1 cellular context compared by ENCODE assay signal in the genomic region with DNA sequence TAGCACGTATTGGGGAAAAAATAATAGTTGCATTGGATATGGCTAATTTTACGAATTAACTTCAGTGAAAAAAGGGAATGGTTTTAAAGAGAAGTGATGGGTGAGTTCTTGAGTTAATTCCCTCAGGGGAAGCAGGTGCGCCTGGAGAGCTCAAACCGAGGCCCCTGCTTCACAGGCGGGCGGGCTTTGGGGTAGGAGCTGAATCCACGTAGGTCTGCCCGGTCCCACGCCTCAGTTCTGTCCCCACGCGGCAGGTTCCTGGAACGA.
TF ChIP-seq lines count a peak whose summit lies in the region.

No MANE protein-coding gene starts in this region.

TF ChIP-seq in HepG2, 621 proteins besides CTCF, POLR2A, EP300 and RAD21 (continues in another document):
- TF ChIP-seq ATRX (CRISPR knock-in tag; IDR thresholded peaks at IDR 0.05; ENCODE audit: borderline replicate concordance) = no peak
- no peak for TF ChIP-seq RFXAP (CRISPR knock-in tag; IDR thresholded peaks at IDR 0.05; ENCODE audit: borderline replicate concordance)
- TF ChIP-seq, protein P1, sequence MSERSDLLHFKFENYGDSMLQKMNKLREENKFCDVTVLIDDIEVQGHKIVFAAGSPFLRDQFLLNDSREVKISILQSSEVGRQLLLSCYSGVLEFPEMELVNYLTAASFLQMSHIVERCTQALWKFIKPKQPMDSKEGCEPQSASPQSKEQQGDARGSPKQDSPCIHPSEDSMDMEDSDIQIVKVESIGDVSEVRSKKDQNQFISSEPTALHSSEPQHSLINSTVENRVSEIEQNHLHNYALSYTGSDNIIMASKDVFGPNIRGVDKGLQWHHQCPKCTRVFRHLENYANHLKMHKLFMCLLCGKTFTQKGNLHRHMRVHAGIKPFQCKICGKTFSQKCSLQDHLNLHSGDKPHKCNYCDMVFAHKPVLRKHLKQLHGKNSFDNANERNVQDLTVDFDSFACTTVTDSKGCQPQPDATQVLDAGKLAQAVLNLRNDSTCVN (CRISPR knock-in tag; IDR thresholded peaks at IDR 0.05; ENCODE audit: borderline replicate concordance) = peak; percentile 28; the same call in 1 of the 2 replicates
- TF ChIP-seq, protein P2, sequence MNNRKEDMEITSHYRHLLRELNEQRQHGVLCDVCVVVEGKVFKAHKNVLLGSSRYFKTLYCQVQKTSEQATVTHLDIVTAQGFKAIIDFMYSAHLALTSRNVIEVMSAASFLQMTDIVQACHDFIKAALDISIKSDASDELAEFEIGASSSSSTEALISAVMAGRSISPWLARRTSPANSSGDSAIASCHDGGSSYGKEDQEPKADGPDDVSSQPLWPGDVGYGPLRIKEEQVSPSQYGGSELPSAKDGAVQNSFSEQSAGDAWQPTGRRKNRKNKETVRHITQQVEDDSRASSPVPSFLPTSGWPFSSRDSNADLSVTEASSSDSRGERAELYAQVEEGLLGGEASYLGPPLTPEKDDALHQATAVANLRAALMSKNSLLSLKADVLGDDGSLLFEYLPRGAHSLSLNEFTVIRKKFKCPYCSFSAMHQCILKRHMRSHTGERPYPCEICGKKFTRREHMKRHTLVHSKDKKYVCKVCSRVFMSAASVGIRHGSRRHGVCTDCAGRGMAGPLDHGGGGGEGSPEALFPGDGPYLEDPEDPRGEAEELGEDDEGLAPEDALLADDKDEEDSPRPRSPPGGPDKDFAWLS (CRISPR knock-in tag; IDR thresholded peaks at IDR 0.05; ENCODE audit: borderline replicate concordance) = no peak
- no peak for TF ChIP-seq SRF (IDR thresholded peaks at IDR 0.05; ENCODE audit: low read depth, low read length)
- TF ChIP-seq ZNF484 (CRISPR knock-in tag; IDR thresholded peaks at IDR 0.05; ENCODE audit: borderline replicate concordance, low read depth) = no peak
- no peak for TF ChIP-seq SETDB1 (CRISPR knock-in tag; IDR thresholded peaks at IDR 0.05; ENCODE audit: borderline replicate concordance)
- TF ChIP-seq ZNF124 (CRISPR knock-in tag; IDR thresholded peaks at IDR 0.05) = no peak
- no peak for TF ChIP-seq JUNB (CRISPR knock-in tag; IDR thresholded peaks at IDR 0.05; ENCODE audit: borderline replicate concordance)
- peak; percentile 77; the same call in 1 of the 2 replicates for TF ChIP-seq ARID2 (CRISPR knock-in tag; IDR thresholded peaks at IDR 0.05; ENCODE audit: borderline replicate concordance)
- TF ChIP-seq, protein P3, sequence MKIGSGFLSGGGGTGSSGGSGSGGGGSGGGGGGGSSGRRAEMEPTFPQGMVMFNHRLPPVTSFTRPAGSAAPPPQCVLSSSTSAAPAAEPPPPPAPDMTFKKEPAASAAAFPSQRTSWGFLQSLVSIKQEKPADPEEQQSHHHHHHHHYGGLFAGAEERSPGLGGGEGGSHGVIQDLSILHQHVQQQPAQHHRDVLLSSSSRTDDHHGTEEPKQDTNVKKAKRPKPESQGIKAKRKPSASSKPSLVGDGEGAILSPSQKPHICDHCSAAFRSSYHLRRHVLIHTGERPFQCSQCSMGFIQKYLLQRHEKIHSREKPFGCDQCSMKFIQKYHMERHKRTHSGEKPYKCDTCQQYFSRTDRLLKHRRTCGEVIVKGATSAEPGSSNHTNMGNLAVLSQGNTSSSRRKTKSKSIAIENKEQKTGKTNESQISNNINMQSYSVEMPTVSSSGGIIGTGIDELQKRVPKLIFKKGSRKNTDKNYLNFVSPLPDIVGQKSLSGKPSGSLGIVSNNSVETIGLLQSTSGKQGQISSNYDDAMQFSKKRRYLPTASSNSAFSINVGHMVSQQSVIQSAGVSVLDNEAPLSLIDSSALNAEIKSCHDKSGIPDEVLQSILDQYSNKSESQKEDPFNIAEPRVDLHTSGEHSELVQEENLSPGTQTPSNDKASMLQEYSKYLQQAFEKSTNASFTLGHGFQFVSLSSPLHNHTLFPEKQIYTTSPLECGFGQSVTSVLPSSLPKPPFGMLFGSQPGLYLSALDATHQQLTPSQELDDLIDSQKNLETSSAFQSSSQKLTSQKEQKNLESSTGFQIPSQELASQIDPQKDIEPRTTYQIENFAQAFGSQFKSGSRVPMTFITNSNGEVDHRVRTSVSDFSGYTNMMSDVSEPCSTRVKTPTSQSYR (CRISPR knock-in tag; IDR thresholded peaks at IDR 0.05; ENCODE audit: borderline replicate concordance) = no peak
- no peak for TF ChIP-seq ZNF557 (CRISPR knock-in tag; IDR thresholded peaks at IDR 0.05)
- TF ChIP-seq ARID5B (CRISPR knock-in tag; IDR thresholded peaks at IDR 0.05) = no peak
- TF ChIP-seq KLF15 (CRISPR knock-in tag; IDR thresholded peaks at IDR 0.05; ENCODE audit: borderline replicate concordance) = no peak
- TF ChIP-seq JARID2 (CRISPR knock-in tag; IDR thresholded peaks at IDR 0.05; ENCODE audit: insufficient replicate concordance) = no peak
- TF ChIP-seq, protein P4, sequence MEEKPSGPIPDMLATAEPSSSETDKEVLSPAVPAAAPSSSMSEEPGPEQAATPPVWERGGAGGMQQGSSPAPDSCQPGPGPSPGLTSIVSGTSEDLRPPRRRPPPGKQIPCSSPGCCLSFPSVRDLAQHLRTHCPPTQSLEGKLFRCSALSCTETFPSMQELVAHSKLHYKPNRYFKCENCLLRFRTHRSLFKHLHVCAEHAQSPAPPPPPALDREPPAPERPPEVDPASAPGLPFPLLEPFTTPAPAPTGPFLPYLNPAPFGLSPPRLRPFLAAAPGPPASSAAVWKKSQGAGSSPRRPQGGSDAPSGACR (CRISPR knock-in tag; IDR thresholded peaks at IDR 0.05) = no peak
- TF ChIP-seq NR2F2 (IDR thresholded peaks at IDR 0.05; ENCODE audit: borderline replicate concordance, low read depth) = no peak
- peak; percentile 48; the same call in 1 of the 2 replicates for TF ChIP-seq NPAS2 (CRISPR knock-in tag; IDR thresholded peaks at IDR 0.05; ENCODE audit: borderline replicate concordance)
- no peak for TF ChIP-seq ZNF816 (CRISPR knock-in tag; IDR thresholded peaks at IDR 0.05; ENCODE audit: borderline replicate concordance)
- TF ChIP-seq ZNF720 (CRISPR knock-in tag; IDR thresholded peaks at IDR 0.05) = no peak
- no peak for TF ChIP-seq HOXA3 (CRISPR knock-in tag; IDR thresholded peaks at IDR 0.05)
- no peak for TF ChIP-seq ZNF530 (CRISPR knock-in tag; IDR thresholded peaks at IDR 0.05; ENCODE audit: low read depth)
- TF ChIP-seq, protein P5, sequence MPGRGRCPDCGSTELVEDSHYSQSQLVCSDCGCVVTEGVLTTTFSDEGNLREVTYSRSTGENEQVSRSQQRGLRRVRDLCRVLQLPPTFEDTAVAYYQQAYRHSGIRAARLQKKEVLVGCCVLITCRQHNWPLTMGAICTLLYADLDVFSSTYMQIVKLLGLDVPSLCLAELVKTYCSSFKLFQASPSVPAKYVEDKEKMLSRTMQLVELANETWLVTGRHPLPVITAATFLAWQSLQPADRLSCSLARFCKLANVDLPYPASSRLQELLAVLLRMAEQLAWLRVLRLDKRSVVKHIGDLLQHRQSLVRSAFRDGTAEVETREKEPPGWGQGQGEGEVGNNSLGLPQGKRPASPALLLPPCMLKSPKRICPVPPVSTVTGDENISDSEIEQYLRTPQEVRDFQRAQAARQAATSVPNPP (CRISPR knock-in tag; IDR thresholded peaks at IDR 0.05) = no peak
- no peak for TF ChIP-seq SOX13 (IDR thresholded peaks at IDR 0.05)
- peak in 1 of 2 experiments; percentile 83; a peak in 1 of 4 replicates for TF ChIP-seq SOX13 (CRISPR knock-in tag; conservative IDR thresholded peaks at IDR 0.05 in 1 of 2, IDR thresholded peaks at IDR 0.05 in 1 of 2)
- TF ChIP-seq ZNF710 (CRISPR knock-in tag; IDR thresholded peaks at IDR 0.05; ENCODE audit: borderline replicate concordance) = peak; percentile 61; the same call in 1 of the 2 replicates
- no peak for TF ChIP-seq ZNF552 (CRISPR knock-in tag; IDR thresholded peaks at IDR 0.05; ENCODE audit: borderline replicate concordance)
- TF ChIP-seq NFRKB (IDR thresholded peaks at IDR 0.05) = no peak
- TF ChIP-seq KMT2B (CRISPR knock-in tag; IDR thresholded peaks at IDR 0.05) = no peak
- TF ChIP-seq, protein P6, sequence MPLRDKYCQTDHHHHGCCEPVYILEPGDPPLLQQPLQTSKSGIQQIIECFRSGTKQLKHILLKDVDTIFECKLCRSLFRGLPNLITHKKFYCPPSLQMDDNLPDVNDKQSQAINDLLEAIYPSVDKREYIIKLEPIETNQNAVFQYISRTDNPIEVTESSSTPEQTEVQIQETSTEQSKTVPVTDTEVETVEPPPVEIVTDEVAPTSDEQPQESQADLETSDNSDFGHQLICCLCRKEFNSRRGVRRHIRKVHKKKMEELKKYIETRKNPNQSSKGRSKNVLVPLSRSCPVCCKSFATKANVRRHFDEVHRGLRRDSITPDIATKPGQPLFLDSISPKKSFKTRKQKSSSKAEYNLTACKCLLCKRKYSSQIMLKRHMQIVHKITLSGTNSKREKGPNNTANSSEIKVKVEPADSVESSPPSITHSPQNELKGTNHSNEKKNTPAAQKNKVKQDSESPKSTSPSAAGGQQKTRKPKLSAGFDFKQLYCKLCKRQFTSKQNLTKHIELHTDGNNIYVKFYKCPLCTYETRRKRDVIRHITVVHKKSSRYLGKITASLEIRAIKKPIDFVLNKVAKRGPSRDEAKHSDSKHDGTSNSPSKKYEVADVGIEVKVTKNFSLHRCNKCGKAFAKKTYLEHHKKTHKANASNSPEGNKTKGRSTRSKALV (CRISPR knock-in tag; IDR thresholded peaks at IDR 0.05) = no peak
- no peak for TF ChIP-seq FLYWCH1 (CRISPR knock-in tag; IDR thresholded peaks at IDR 0.05)
- TF ChIP-seq CHD4 (IDR thresholded peaks at IDR 0.05; ENCODE audit: borderline replicate concordance, low read length) = no peak
- no peak for TF ChIP-seq MEIS1 (CRISPR knock-in tag; IDR thresholded peaks at IDR 0.05; ENCODE audit: borderline replicate concordance)
- TF ChIP-seq, protein P7, sequence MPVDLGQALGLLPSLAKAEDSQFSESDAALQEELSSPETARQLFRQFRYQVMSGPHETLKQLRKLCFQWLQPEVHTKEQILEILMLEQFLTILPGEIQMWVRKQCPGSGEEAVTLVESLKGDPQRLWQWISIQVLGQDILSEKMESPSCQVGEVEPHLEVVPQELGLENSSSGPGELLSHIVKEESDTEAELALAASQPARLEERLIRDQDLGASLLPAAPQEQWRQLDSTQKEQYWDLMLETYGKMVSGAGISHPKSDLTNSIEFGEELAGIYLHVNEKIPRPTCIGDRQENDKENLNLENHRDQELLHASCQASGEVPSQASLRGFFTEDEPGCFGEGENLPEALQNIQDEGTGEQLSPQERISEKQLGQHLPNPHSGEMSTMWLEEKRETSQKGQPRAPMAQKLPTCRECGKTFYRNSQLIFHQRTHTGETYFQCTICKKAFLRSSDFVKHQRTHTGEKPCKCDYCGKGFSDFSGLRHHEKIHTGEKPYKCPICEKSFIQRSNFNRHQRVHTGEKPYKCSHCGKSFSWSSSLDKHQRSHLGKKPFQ (CRISPR knock-in tag; IDR thresholded peaks at IDR 0.05; ENCODE audit: insufficient replicate concordance) = no peak
- TF ChIP-seq ZNF724P (CRISPR knock-in tag; IDR thresholded peaks at IDR 0.05; ENCODE audit: borderline replicate concordance) = 0 out of 2 replicates have a peak, but pooled peaks have one; percentile 76
- TF ChIP-seq TFDP2 (CRISPR knock-in tag; IDR thresholded peaks at IDR 0.05) = no peak
- no peak for TF ChIP-seq ZNF629 (CRISPR knock-in tag; conservative IDR thresholded peaks at IDR 0.05)
- TF ChIP-seq, protein P8, sequence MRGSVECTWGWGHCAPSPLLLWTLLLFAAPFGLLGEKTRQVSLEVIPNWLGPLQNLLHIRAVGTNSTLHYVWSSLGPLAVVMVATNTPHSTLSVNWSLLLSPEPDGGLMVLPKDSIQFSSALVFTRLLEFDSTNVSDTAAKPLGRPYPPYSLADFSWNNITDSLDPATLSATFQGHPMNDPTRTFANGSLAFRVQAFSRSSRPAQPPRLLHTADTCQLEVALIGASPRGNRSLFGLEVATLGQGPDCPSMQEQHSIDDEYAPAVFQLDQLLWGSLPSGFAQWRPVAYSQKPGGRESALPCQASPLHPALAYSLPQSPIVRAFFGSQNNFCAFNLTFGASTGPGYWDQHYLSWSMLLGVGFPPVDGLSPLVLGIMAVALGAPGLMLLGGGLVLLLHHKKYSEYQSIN (CRISPR knock-in tag; IDR thresholded peaks at IDR 0.05; ENCODE audit: borderline replicate concordance) = no peak
- no peak for TF ChIP-seq ZNF331 (CRISPR knock-in tag; IDR thresholded peaks at IDR 0.05)
